21 cellular contexts compared by ENCODE assay signal in genomic region chr2:55842009-55842408, GRCh38.
A peak's percentile ranks its signal among the peaks of the same experiment; 100 is the strongest.
DNase-seq lines count a peak whose midpoint lies in the region; ATAC-seq and TF ChIP-seq lines count a peak whose summit lies in the region.
"Had no signal": no experiment of that assay in that cellular context is flagged by ENCODE, and none has a peak within 500 bp of the region (broad histone marks: within the 10 kb centered on the region; RNA-seq: fewer than 3 reads in every experiment).

No MANE protein-coding gene starts in this region.

- DNase-seq in AG20443 (ENCODE audit: low spot score) (peak; percentile 17), LHCN-M2 (ENCODE audit: low read depth) (peak; percentile 34), body of pancreas (no peak), mesenchymal stem cell (peak; percentile 85), NCI-H1417 (lab: John Stamatoyannopoulos, UW) (no peak), head of caudate nucleus (no peak), MCF 10A (ENCODE audit: unreplicated experiment) (no peak), prostate gland (ENCODE audit: low spot score) (no peak)
- DNase-seq: activated CD4-positive, alpha-beta memory T cell treated with anti-CD3 and anti-CD28 coated beads, Interleukin-2, amount 10 ng/mL, durations not matched to agents 7 days and 5 days; activated naive CD8-positive, alpha-beta T cell treated with anti-CD3 and anti-CD28 coated beads for 36 hours; activated T-cell treated with anti-CD3 and anti-CD28 coated beads, Interleukin-2, amount 50 U/mL, for 72 hours; COR-L47; GF-D8; GOT3; mammary epithelial cell; natural killer cell; NCI-H2029 treated with DMSO at 0.1 percent for 48 hours; Peyer's patch; SW 1271; uterus had no signal

- H3K36me3 Mint-ChIP-seq in MCF 10A (ENCODE audit: insufficient read depth, unreplicated experiment), result no peaks in the 10 kb centered on the region
- H3K36me3 Mint-ChIP-seq: activated naive CD8-positive, alpha-beta T cell treated with anti-CD3 and anti-CD28 coated beads for 36 hours; natural killer cell had no signal

- no peak for TF ChIP-seq CTCF in body of pancreas (IDR thresholded peaks at IDR 0.05)
- TF ChIP-seq CTCF in MCF 10A (IDR thresholded peaks at IDR 0.05; ENCODE audit: unreplicated experiment), result no peak
- no peak for TF ChIP-seq CTCF in prostate gland (IDR thresholded peaks at IDR 0.05)

- H3K4me3 Mint-ChIP-seq in MCF 10A (ENCODE audit: unreplicated experiment), result no peak overlapping the region
- H3K4me3 Mint-ChIP-seq: activated CD4-positive, alpha-beta memory T cell treated with anti-CD3 and anti-CD28 coated beads, Interleukin-2, amount 10 ng/mL, durations not matched to agents 7 days and 5 days; activated naive CD8-positive, alpha-beta T cell treated with anti-CD3 and anti-CD28 coated beads for 36 hours; activated T-cell treated with anti-CD3 and anti-CD28 coated beads, Interleukin-2, amount 50 U/mL, for 72 hours; natural killer cell; stimulated activated naive CD8-positive, alpha-beta T cell treated with anti-CD3 and anti-CD28 coated beads, Interleukin-15, Interleukin-2, amounts not matched to agents 100 ng/mL and 50 ng/mL, for 24 hours had no signal

- H3K4ac ChIP-seq in mesenchymal stem cell (ENCODE audit: low read depth in 1 of 2, low read length in 2 of 2), result peak overlapping the region; percentile 47 to 94

- H3K4me1 ChIP-seq in body of pancreas (peaks cover 70% of the 10 kb centered on the region), mesenchymal stem cell (ENCODE audit: control insufficient read depth, insufficient read depth, low read depth, low read length) (no peaks in the 10 kb centered on the region), prostate gland (replicated peaks) (no peaks in the 10 kb centered on the region)
- H3K4me1 ChIP-seq: Peyer's patch, uterus had no signal

- H2BK5ac ChIP-seq in mesenchymal stem cell (ENCODE audit: low read depth, low read length, poor library complexity, severe bottlenecking), result no peak overlapping the region

- H3K14ac ChIP-seq in mesenchymal stem cell (ENCODE audit: low read length in 2 of 2), result no peak overlapping the region

- H3K9ac ChIP-seq in mesenchymal stem cell (ENCODE audit: low read length), result no peak overlapping the region

- no peak overlapping the region for H2AFZ ChIP-seq in mesenchymal stem cell (ENCODE audit: low read depth, low read length)

- no peaks in the 10 kb centered on the region for H3K4me1 Mint-ChIP-seq in MCF 10A (ENCODE audit: insufficient read depth, unreplicated experiment)
- H3K4me1 Mint-ChIP-seq: activated CD4-positive, alpha-beta memory T cell treated with anti-CD3 and anti-CD28 coated beads, Interleukin-2, amount 10 ng/mL, durations not matched to agents 7 days and 5 days; activated naive CD8-positive, alpha-beta T cell treated with anti-CD3 and anti-CD28 coated beads for 36 hours; natural killer cell had no signal

- no peak overlapping the region for H3K4me2 ChIP-seq in mesenchymal stem cell (ENCODE audit: low read length, poor library complexity, severe bottlenecking)

- no peaks in the 10 kb centered on the region for H3K36me3 ChIP-seq in body of pancreas (replicated peaks in 1 of 2; ENCODE audit: insufficient read depth in 1 of 2, low read depth in 2 of 2)
- no peaks in the 10 kb centered on the region for H3K36me3 ChIP-seq in mesenchymal stem cell (ENCODE audit: control insufficient read depth in 1 of 2, insufficient read depth in 2 of 2, low read depth in 1 of 2, low read length in 2 of 2)
- no peaks in the 10 kb centered on the region for H3K36me3 ChIP-seq in prostate gland
- H3K36me3 ChIP-seq: Peyer's patch, uterus had no signal

- TF ChIP-seq POLR2A in body of pancreas (IDR thresholded peaks at IDR 0.05) (no peak), prostate gland (IDR thresholded peaks at IDR 0.05) (no peak)

- no TSS peak for BruUV-seq in MCF 10A (replicated peaks; lab: Mats Ljungman, UMichigan)

- H3K23ac ChIP-seq in mesenchymal stem cell (ENCODE audit: low read length in 2 of 2), result no peak overlapping the region

- CTCF ChIA-PET in MCF 10A (lab: Yijun Ruan, JAX), result interaction anchor here (0.9 kb wide), 1 partner anchor 70 kb away, joined by 3 read pairs; no protein-coding TSS in a partner anchor

- H3K27ac ChIP-seq in body of pancreas (peak overlapping the region in 3 of 4 donors; percentile 52 to 86 (median 83)), mesenchymal stem cell (ENCODE audit: low read length, poor library complexity, severe bottlenecking) (no peak overlapping the region), prostate gland (no peak overlapping the region)

- H2BK12ac ChIP-seq in mesenchymal stem cell (ENCODE audit: low read length in 2 of 2), result peak overlapping the region; percentile 80 to 92

- H3K27ac Mint-ChIP-seq in MCF 10A (ENCODE audit: low read depth, unreplicated experiment), result no peak overlapping the region
- H3K27ac Mint-ChIP-seq: activated CD4-positive, alpha-beta memory T cell treated with anti-CD3 and anti-CD28 coated beads, Interleukin-2, amount 10 ng/mL, durations not matched to agents 7 days and 5 days; activated naive CD8-positive, alpha-beta T cell treated with anti-CD3 and anti-CD28 coated beads for 36 hours; activated T-cell treated with anti-CD3 and anti-CD28 coated beads, Interleukin-2, amount 50 U/mL, for 72 hours; natural killer cell; stimulated activated naive CD8-positive, alpha-beta T cell treated with anti-CD3 and anti-CD28 coated beads, Interleukin-15, Interleukin-2, amounts not matched to agents 100 ng/mL and 50 ng/mL, for 24 hours had no signal

- H2BK120ac ChIP-seq in mesenchymal stem cell (ENCODE audit: low read depth, low read length), result peak overlapping the region; percentile 77

- H3K9me3 Mint-ChIP-seq in MCF 10A (ENCODE audit: unreplicated experiment), result no peaks in the 10 kb centered on the region
- H3K9me3 Mint-ChIP-seq: activated CD4-positive, alpha-beta memory T cell treated with anti-CD3 and anti-CD28 coated beads, Interleukin-2, amount 10 ng/mL, durations not matched to agents 7 days and 5 days; activated naive CD8-positive, alpha-beta T cell treated with anti-CD3 and anti-CD28 coated beads for 36 hours had no signal

- no peak overlapping the region for H2BK15ac ChIP-seq in mesenchymal stem cell (ENCODE audit: low read depth, poor library complexity, severe bottlenecking)

- H2AK5ac ChIP-seq in mesenchymal stem cell (ENCODE audit: low read length, severe bottlenecking), result no peak overlapping the region

- ATAC-seq in body of pancreas, result no peak
- ATAC-seq: activated T-cell treated with anti-CD3 and anti-CD28 coated beads, Interleukin-2, amount 50 U/mL, for 72 hours; natural killer cell had no signal

- peak overlapping the region; percentile 84 for H4K91ac ChIP-seq in mesenchymal stem cell (ENCODE audit: low read length)

- POLR2A ChIA-PET in MCF 10A (lab: Yijun Ruan, JAX), result interaction anchor here (1.0 to 8.4 kb wide), 4 partner anchors 9 to 61 kb away, joined by 3 to 62 read pairs (median 4); no protein-coding TSS in a partner anchor

- H3K27me3 ChIP-seq in body of pancreas (no peaks in the 10 kb centered on the region), mesenchymal stem cell (ENCODE audit: control insufficient read depth in 1 of 2, insufficient read depth in 1 of 2, low read length in 2 of 2) (no peaks in the 10 kb centered on the region), prostate gland (replicated peaks; ENCODE audit: insufficient read depth) (no peaks in the 10 kb centered on the region)
- H3K27me3 ChIP-seq: Peyer's patch, uterus had no signal

- H3K27me3 Mint-ChIP-seq in MCF 10A (ENCODE audit: insufficient read depth, unreplicated experiment), result no peaks in the 10 kb centered on the region
- H3K27me3 Mint-ChIP-seq: activated CD4-positive, alpha-beta memory T cell treated with anti-CD3 and anti-CD28 coated beads, Interleukin-2, amount 10 ng/mL, durations not matched to agents 7 days and 5 days; activated naive CD8-positive, alpha-beta T cell treated with anti-CD3 and anti-CD28 coated beads for 36 hours; stimulated activated naive CD8-positive, alpha-beta T cell treated with anti-CD3 and anti-CD28 coated beads, Interleukin-15, Interleukin-2, amounts not matched to agents 100 ng/mL and 50 ng/mL, for 24 hours had no signal

- no peak overlapping the region for H4K8ac ChIP-seq in mesenchymal stem cell (ENCODE audit: low read length)

- H3K4me3 ChIP-seq in body of pancreas, result no peak overlapping the region
- no peak overlapping the region for H3K4me3 ChIP-seq in mesenchymal stem cell (ENCODE audit: insufficient read depth in 1 of 2, low read depth in 1 of 2, low read length in 2 of 2)
- H3K4me3 ChIP-seq in prostate gland, result no peak overlapping the region
- H3K4me3 ChIP-seq: Peyer's patch, uterus had no signal

- 47 to 61% methylated on average over 2 of the region's 2 CpGs for WGBS in body of pancreas, 2 donors
- WGBS in mesenchymal stem cell, result 62% methylated on average over 2 of the region's 2 CpGs
- 100% methylated on average over 2 of the region's 2 CpGs for whole genome bisulfite sequencing in prostate gland

- peak overlapping the region; percentile 46 to 64 for H3K18ac ChIP-seq in mesenchymal stem cell (ENCODE audit: low read depth in 1 of 2, low read length in 2 of 2)

- H3K79me1 ChIP-seq in mesenchymal stem cell (replicated peaks; ENCODE audit: low read length, poor library complexity, severe bottlenecking), result no peaks in the 10 kb centered on the region

- intact Hi-C loops in body of pancreas (cut with DNase I), result no loop called here
- intact Hi-C loops in head of caudate nucleus (cut with DNase I), result no loop called here
- intact Hi-C loops in MCF 10A (cut with micrococcal nuclease), result loop anchor here (5.0 kb wide), 1 partner anchor 65 kb away; no protein-coding TSS in a partner anchor
- intact Hi-C loops in prostate gland (cut with DNase I), result no loop called here

- H3K9me3 ChIP-seq in body of pancreas (no peaks in the 10 kb centered on the region), mesenchymal stem cell (ENCODE audit: control insufficient read depth, low read length) (no peaks in the 10 kb centered on the region), prostate gland (no peaks in the 10 kb centered on the region)
- H3K9me3 ChIP-seq: Peyer's patch, uterus had no signal

Comparison
In these comparisons a context has a peak if more than half of its experiments do, and no peak if none do; other contexts are left out.
1. DNase-seq: peak in AG20443 (single experiment), LHCN-M2 (single experiment) and mesenchymal stem cell (single experiment); none in body of pancreas (0 of 4), NCI-H1417 (0 of 3), head of caudate nucleus (0 of 42), MCF 10A (single experiment) and prostate gland (single experiment).
2. H3K27ac ChIP-seq: peak in body of pancreas (3 of 4); none in mesenchymal stem cell (single experiment) and prostate gland (0 of 2).